Comparison of ENCODE assay signal across 15 cellular contexts in genomic region chr2:202147775-202148174, GRCh38.
A peak's percentile ranks its signal among the peaks of the same experiment; 100 is the strongest.
DNase-seq lines count a peak whose midpoint lies in the region; ATAC-seq and TF ChIP-seq lines count a peak whose summit lies in the region.
"Had no signal": no experiment of that assay in that cellular context is flagged by ENCODE, and none has a peak within 500 bp of the region (broad histone marks: within the 10 kb centered on the region; RNA-seq: fewer than 3 reads in every experiment).

No MANE protein-coding gene starts in this region.

- peak overlapping the region; percentile 5; the same call in 1 of the 2 replicates for H3K4me3 Mint-ChIP-seq in HFFc6
- peak overlapping the region in 1 of 5 experiments; percentile 13 for H3K4me3 Mint-ChIP-seq in brain

- H3K27ac Mint-ChIP-seq in HFFc6 (peak overlapping the region; percentile 69), brain (peak overlapping the region; percentile 41 to 98 (median 91))

- DNase-seq in HFFc6 (no peak), left cardiac atrium (no peak), sciatic nerve (ENCODE audit: low spot score) (no peak), retina (no peak)
- DNase-seq: activated CD4-positive, alpha-beta T cell treated with anti-CD3 and anti-CD28 coated beads, Interleukin-2, amount 50 U/mL, for 1 hour; BE2C; hypothalamus; mucosa of descending colon; NCI-H2029 treated with DMSO at 0.1 percent for 48 hours; NCI-H524; PC-9 had no signal

- peak; percentile 46 to 48 for ATAC-seq in left cardiac atrium
- ATAC-seq in sciatic nerve: peak; percentile 83
- no peak for ATAC-seq in HG03025 (IDR thresholded peaks at IDR 0.05; ENCODE audit: low FRiP score, unreplicated experiment)
- no peak for ATAC-seq in GM19455 (IDR thresholded peaks at IDR 0.05; ENCODE audit: unreplicated experiment)
- ATAC-seq: esophagus mucosa, mucosa of descending colon had no signal

- no peaks in the 10 kb centered on the region for H3K9me3 Mint-ChIP-seq in HFFc6
- peaks cover 0 to 3% (median 0%) of the 10 kb centered on the region in 5 experiments for H3K9me3 Mint-ChIP-seq in brain

- H3K4me1 Mint-ChIP-seq in HFFc6 (ENCODE audit: low read depth): peaks cover 49% of the 10 kb centered on the region
- peaks cover 54% of the 10 kb centered on the region for H3K4me1 Mint-ChIP-seq in brain

- intact Hi-C loops in left cardiac atrium (cut with DNase I): no loop called here
- intact Hi-C loops in sciatic nerve (cut with DNase I): no loop called here

- H3K27me3 Mint-ChIP-seq in HFFc6 (ENCODE audit: insufficient read depth) (no peaks in the 10 kb centered on the region; the same call in 1 of the 2 replicates), brain (peaks cover 2% of the 10 kb centered on the region)

- H3K36me3 Mint-ChIP-seq in HFFc6 (ENCODE audit: low read depth): no peaks in the 10 kb centered on the region
- H3K36me3 Mint-ChIP-seq in brain: no peaks in the 10 kb centered on the region

- no peak for TF ChIP-seq CTCF in HFFc6 (IDR thresholded peaks at IDR 0.05)
- no peak for TF ChIP-seq CTCF in brain (conservative IDR thresholded peaks at IDR 0.05)

Comparison
In these comparisons a context has a peak if more than half of its experiments do, and no peak if none do; other contexts are left out.
1. ATAC-seq: peak in left cardiac atrium (2 of 2) and sciatic nerve (single experiment); none in HG03025 (single experiment) and GM19455 (single experiment).